28 cellular contexts compared by ENCODE assay signal in genomic region chr1:86239490-86239889, GRCh38.
"Had no signal": no experiment of that assay in that cellular context is flagged by ENCODE, and none has a peak within 500 bp of the region (broad histone marks: within the 10 kb centered on the region; RNA-seq: fewer than 3 reads in every experiment).

No MANE protein-coding gene starts in this region.

- H3K4me1 ChIP-seq: stomach, suprapubic skin, testis, tibial artery, transverse colon, upper lobe of left lung, upper lobe of right lung, uterus, vagina had no signal

- H3K36me3 Mint-ChIP-seq: stimulated activated effector memory CD8-positive, alpha-beta T cell treated with anti-CD3 and anti-CD28 coated beads, Interleukin-12 subunit alpha, Interleukin-12 subunit beta, amount 100 ng/mL, for 72 hours; stimulated activated memory B cell treated with anti-CD40 and anti-IgM and Interleukin-4, amounts not matched to agents 10 μg/mL and 1 μg/mL and 100 μg/mL, for 72 hours; stimulated activated naive B cell treated with anti-CD40 and anti-IgM and Interleukin-4, amounts not matched to agents 10 μg/mL and 1 μg/mL and 100 μg/mL, for 72 hours; type B pancreatic cell had no signal

- DNase-seq: stimulated activated CD4-positive, alpha-beta T cell treated with anti-CD3 and anti-CD28 coated beads, Interleukin-2, amount 100 ng/mL, for 48 hours; stimulated activated CD4-positive, alpha-beta T cell treated with anti-CD3 and anti-CD28 coated beads, Interleukin-4, amount 100 ng/mL, for 1 hour; stimulated activated CD4-positive, alpha-beta T cell treated with anti-CD3 and anti-CD28 coated beads, Interleukin-4, amount 100 ng/mL, for 24 hours; stimulated activated CD4-positive, alpha-beta T cell treated with anti-CD3 and anti-CD28 coated beads, Interleukin-4, amount 100 ng/mL, for 4 hours; stimulated activated CD8-positive, alpha-beta memory T cell treated with anti-CD3 and anti-CD28 coated beads, Interleukin-4, amount 100 ng/mL, for 48 hours; stimulated activated naive B cell treated with anti-CD40 and anti-IgM and Interleukin-4, amounts not matched to agents 10 μg/mL and 1 μg/mL and 100 μg/mL, for 72 hours; stimulated activated naive CD4-positive, alpha-beta T cell; stimulated activated naive CD4-positive, alpha-beta T cell treated with Interleukin-2 at 50 U/mL for 16 hours; stimulated activated naive CD8-positive, alpha-beta T cell treated with anti-CD3 and anti-CD28 coated beads, Interleukin-15, amount 100 ng/mL, for 72 hours; stimulated activated naive CD8-positive, alpha-beta T cell treated with anti-CD3 and anti-CD28 coated beads, Interleukin-15, Interleukin-2, amounts not matched to agents 100 U/mL and 50 U/mL, for 24 hours; stomach; substantia nigra; testis; thyroid gland; tibial artery; transverse colon; trophoblast cell; upper lobe of left lung; upper lobe of right lung; uterus had no signal

- ATAC-seq: stimulated activated effector memory CD8-positive, alpha-beta T cell treated with anti-CD3 and anti-CD28 coated beads, Interleukin-12 subunit alpha, Interleukin-12 subunit beta, amount 100 ng/mL, for 72 hours; stimulated activated memory B cell treated with anti-CD40 and anti-IgM and Interleukin-4, amounts not matched to agents 10 μg/mL and 1 μg/mL and 100 μg/mL, for 72 hours; stimulated activated naive B cell treated with anti-CD40 and anti-IgM and Interleukin-4, amounts not matched to agents 10 μg/mL and 1 μg/mL and 100 μg/mL, for 72 hours; stimulated activated naive CD8-positive, alpha-beta T cell treated with anti-CD3 and anti-CD28 coated beads, Interleukin-15, amount 100 ng/mL, for 72 hours; stimulated activated naive CD8-positive, alpha-beta T cell treated with anti-CD3 and anti-CD28 coated beads, Interleukin-15, Interleukin-2, amounts not matched to agents 100 U/mL and 50 U/mL, for 24 hours; upper lobe of right lung had no signal

- H3K36me3 ChIP-seq: stomach, suprapubic skin, thoracic aorta, thyroid gland, tibial artery, tibial nerve, transverse colon, upper lobe of left lung, upper lobe of right lung, uterus, vagina had no signal

- H3K4me1 Mint-ChIP-seq: stimulated activated effector memory CD8-positive, alpha-beta T cell treated with anti-CD3 and anti-CD28 coated beads, Interleukin-12 subunit alpha, Interleukin-12 subunit beta, amount 100 ng/mL, for 72 hours; stimulated activated memory B cell treated with anti-CD40 and anti-IgM and Interleukin-4, amounts not matched to agents 10 μg/mL and 1 μg/mL and 100 μg/mL, for 72 hours; stimulated activated naive B cell treated with anti-CD40 and anti-IgM and Interleukin-4, amounts not matched to agents 10 μg/mL and 1 μg/mL and 100 μg/mL, for 72 hours; stimulated activated naive CD8-positive, alpha-beta T cell treated with anti-CD3 and anti-CD28 coated beads, Interleukin-15, amount 100 ng/mL, for 72 hours had no signal

- H3K4me3 Mint-ChIP-seq: stimulated activated effector memory CD8-positive, alpha-beta T cell treated with anti-CD3 and anti-CD28 coated beads, Interleukin-12 subunit alpha, Interleukin-12 subunit beta, amount 100 ng/mL, for 72 hours; stimulated activated memory B cell treated with anti-CD40 and anti-IgM and Interleukin-4, amounts not matched to agents 10 μg/mL and 1 μg/mL and 100 μg/mL, for 72 hours; stimulated activated naive B cell treated with anti-CD40 and anti-IgM and Interleukin-4, amounts not matched to agents 10 μg/mL and 1 μg/mL and 100 μg/mL, for 72 hours; stimulated activated naive CD8-positive, alpha-beta T cell treated with anti-CD3 and anti-CD28 coated beads, Interleukin-15, amount 100 ng/mL, for 72 hours; stimulated activated naive CD8-positive, alpha-beta T cell treated with anti-CD3 and anti-CD28 coated beads, Interleukin-15, Interleukin-2, amounts not matched to agents 100 ng/mL and 50 ng/mL, for 24 hours; type B pancreatic cell had no signal

- H3K9me3 ChIP-seq: testis, thoracic aorta, thyroid gland, transverse colon, upper lobe of right lung, uterus, vagina had no signal

- H3K9me3 Mint-ChIP-seq: type B pancreatic cell had no signal

- H3K27me3 Mint-ChIP-seq: stimulated activated memory B cell treated with anti-CD40 and anti-IgM and Interleukin-4, amounts not matched to agents 10 μg/mL and 1 μg/mL and 100 μg/mL, for 72 hours; stimulated activated naive B cell treated with anti-CD40 and anti-IgM and Interleukin-4, amounts not matched to agents 10 μg/mL and 1 μg/mL and 100 μg/mL, for 72 hours; stimulated activated naive CD8-positive, alpha-beta T cell treated with anti-CD3 and anti-CD28 coated beads, Interleukin-15, amount 100 ng/mL, for 72 hours; type B pancreatic cell had no signal

- H3K27ac ChIP-seq: stomach, suprapubic skin, testis, thoracic aorta, thyroid gland, tibial artery, tibial nerve, transverse colon, upper lobe of left lung, upper lobe of right lung, uterus, vagina had no signal

- H3K4me3 ChIP-seq: stomach, suprapubic skin, testis, thoracic aorta, thyroid gland, tibial artery, tibial nerve, transverse colon, upper lobe of left lung, upper lobe of right lung, uterus, vagina had no signal

- H3K27me3 ChIP-seq: stomach, suprapubic skin, testis, thyroid gland, tibial artery, tibial nerve, transverse colon, upper lobe of left lung, upper lobe of right lung, uterus, vagina had no signal

- H3K27ac Mint-ChIP-seq: stimulated activated effector memory CD8-positive, alpha-beta T cell treated with anti-CD3 and anti-CD28 coated beads, Interleukin-12 subunit alpha, Interleukin-12 subunit beta, amount 100 ng/mL, for 72 hours; stimulated activated memory B cell treated with anti-CD40 and anti-IgM and Interleukin-4, amounts not matched to agents 10 μg/mL and 1 μg/mL and 100 μg/mL, for 72 hours; stimulated activated naive B cell treated with anti-CD40 and anti-IgM and Interleukin-4, amounts not matched to agents 10 μg/mL and 1 μg/mL and 100 μg/mL, for 72 hours; stimulated activated naive CD8-positive, alpha-beta T cell treated with anti-CD3 and anti-CD28 coated beads, Interleukin-15, amount 100 ng/mL, for 72 hours; stimulated activated naive CD8-positive, alpha-beta T cell treated with anti-CD3 and anti-CD28 coated beads, Interleukin-15, Interleukin-2, amounts not matched to agents 100 ng/mL and 50 ng/mL, for 24 hours; type B pancreatic cell had no signal
